In genomic region chr12:9049520-9050133, GRCh38 we compare ENCODE assay signal across 9 cellular contexts.
DNase-seq lines count a peak whose midpoint lies in the region; ATAC-seq and TF ChIP-seq lines count a peak whose summit lies in the region.
"Had no signal": no experiment of that assay in that cellular context is flagged by ENCODE, and none has a peak within 500 bp of the region (broad histone marks: within the 10 kb centered on the region; RNA-seq: fewer than 3 reads in every experiment).

No MANE protein-coding gene starts in this region.

- DNase-seq in CMK (ENCODE audit: low read depth) (peak; percentile 33), H7 (peak; percentile 34), RWPE1 (ENCODE audit: low spot score) (peak; percentile 29), neural progenitor cell (ENCODE audit: low spot score) (peak; percentile 52), NK-92 (lab: John Stamatoyannopoulos, UW; ENCODE audit: unreplicated experiment) (no peak)

- no peaks in the 10 kb centered on the region for H4K20me1 ChIP-seq in neural progenitor cell (ENCODE audit: low read depth)

- no peaks in the 10 kb centered on the region for H3K9me3 ChIP-seq in neural progenitor cell (ENCODE audit: low read depth)

- CTCF ChIA-PET in RWPE1 (lab: Yijun Ruan, JAX): interaction anchor here (0.5 to 2.2 kb wide), 25 partner anchors 8 to 1212 kb away, joined by 3 to 15 read pairs (median 3); no protein-coding TSS in a partner anchor

- H3K27me3 ChIP-seq in H7 (ENCODE audit: control insufficient read depth, insufficient read depth, low read length): no peaks in the 10 kb centered on the region
- H3K27me3 ChIP-seq in neural progenitor cell: no peaks in the 10 kb centered on the region

- no peaks in the 10 kb centered on the region for H3K9me3 Mint-ChIP-seq in neural progenitor cell
- H3K9me3 Mint-ChIP-seq: T-helper 1 cell treated with Interleukin-12 subunit alpha and Interleukin-12 subunit beta and Interleukin-4 antibody, amounts not matched to agents 30 μg/mL and 1 μg/mL, for 36 hours had no signal

- H3K4me1 Mint-ChIP-seq in neural progenitor cell: peaks cover 2% of the 10 kb centered on the region

- ATAC-seq in esophagus mucosa: peak; percentile 41
- ATAC-seq in HG02642 (IDR thresholded peaks at IDR 0.05; ENCODE audit: poor library complexity, unreplicated experiment): no peak
- ATAC-seq in GM18498 (IDR thresholded peaks at IDR 0.05; ENCODE audit: unreplicated experiment): no peak

- POLR2A ChIA-PET in RWPE1 (lab: Yijun Ruan, JAX; ENCODE audit: low non-redundant PET): no interaction called here

- H3K36me3 ChIP-seq in H7 (replicated peaks; ENCODE audit: control insufficient read depth, insufficient read depth, low read length) (no peaks in the 10 kb centered on the region), neural progenitor cell (no peaks in the 10 kb centered on the region)

- H3K9ac ChIP-seq in neural progenitor cell: no peak overlapping the region

- H3K27ac ChIP-seq in RWPE1: no peak overlapping the region
- no peak overlapping the region for H3K27ac ChIP-seq in neural progenitor cell

- H3K36me3 Mint-ChIP-seq in neural progenitor cell: no peaks in the 10 kb centered on the region

- no peak overlapping the region for H2AFZ ChIP-seq in neural progenitor cell (replicated peaks)

- no peaks in the 10 kb centered on the region for H3K79me2 ChIP-seq in neural progenitor cell (ENCODE audit: low read depth)

- peaks cover 2% of the 10 kb centered on the region for H3K27me3 Mint-ChIP-seq in neural progenitor cell (ENCODE audit: insufficient read depth, low read depth)

- no peaks in the 10 kb centered on the region for H3K4me1 ChIP-seq in neural progenitor cell

- no peak overlapping the region for H3K4me2 ChIP-seq in neural progenitor cell

- no peaks in the 10 kb centered on the region for H3F3A ChIP-seq in neural progenitor cell (ENCODE audit: low read depth)

- H3K4me3 ChIP-seq in H7 (ENCODE audit: insufficient read depth, low read depth, low read length) (no peak overlapping the region), neural progenitor cell (no peak overlapping the region)

- H3K27ac Mint-ChIP-seq in neural progenitor cell: no peak overlapping the region
- H3K27ac Mint-ChIP-seq: T-helper 1 cell treated with Interleukin-12 subunit alpha and Interleukin-12 subunit beta and Interleukin-4 antibody, amounts not matched to agents 30 μg/mL and 1 μg/mL, for 36 hours had no signal

- no peak overlapping the region for H3K4me3 Mint-ChIP-seq in neural progenitor cell
- H3K4me3 Mint-ChIP-seq: T-helper 1 cell treated with Interleukin-12 subunit alpha and Interleukin-12 subunit beta and Interleukin-4 antibody, amounts not matched to agents 30 μg/mL and 1 μg/mL, for 36 hours had no signal

- TF ChIP-seq CTCF in RWPE1 (conservative IDR thresholded peaks at IDR 0.05; ENCODE audit: low read depth): peak; percentile 37; the same call in 1 of the 2 replicates
- peak; percentile 71 for TF ChIP-seq CTCF in neural progenitor cell (IDR thresholded peaks at IDR 0.05)
